In genomic region chr16:67658849-67659674, GRCh38 we compare ENCODE assay signal across 9 cellular contexts. TPM values are rescaled to one million over a fixed set of nuclear protein-coding genes. Genes with fewer than 3 reads are reported as not detected.
DNase-seq lines count a peak whose midpoint lies in the region; ATAC-seq, FAIRE-seq and TF ChIP-seq lines count a peak whose summit lies in the region.
"Had no signal": no experiment of that assay in that cellular context is flagged by ENCODE, and none has a peak within 500 bp of the region (broad histone marks: within the 10 kb centered on the region; RNA-seq: fewer than 3 reads in every experiment).

No MANE protein-coding gene starts in this region.

- FAIRE-seq in GM19239 (lab: Jason Lieb, UNC) = no peak

- no peak for DNase-seq in AG09309 (ENCODE audit: low read depth)
- DNase-seq in Karpas-422 = no peak
- no peak for DNase-seq in central memory CD8-positive, alpha-beta T cell (ENCODE audit: low spot score in 2 of 2)
- DNase-seq in naive thymus-derived CD4-positive, alpha-beta T cell = no peak
- no peak for DNase-seq in stimulated activated CD4-positive, alpha-beta T cell treated with anti-CD3 and anti-CD28 coated beads, Interleukin-2, amount 100 ng/mL, for 48 hours
- DNase-seq in T1000 (lab: John Stamatoyannopoulos, UW) = no peak
- DNase-seq in central memory CD4-positive, alpha-beta T cell = no peak
- DNase-seq in GM19239 (ENCODE audit: insufficient read length, low spot score) = no peak
- DNase-seq: NCI-H526 treated with DMSO at 0.1 percent for 48 hours had no signal

- peak overlapping the region; percentile 91 for H3K27ac Mint-ChIP-seq in central memory CD8-positive, alpha-beta T cell (ENCODE audit: low read depth)
- peak overlapping the region; percentile 38 to 98 (median 78) for H3K27ac Mint-ChIP-seq in naive thymus-derived CD4-positive, alpha-beta T cell

- peak overlapping the region; percentile 99 for H3K4me2 ChIP-seq in Karpas-422 (ENCODE audit: low read depth, low read length, poor library complexity, severe bottlenecking)

- no peak overlapping the region for H2AFZ ChIP-seq in Karpas-422 (ENCODE audit: low read length)

- TF ChIP-seq CTCF in AG09309 (IDR thresholded peaks at IDR 0.05; ENCODE audit: control insufficient read depth, insufficient read depth, low read depth, low read length, missing control alignments) = no peak

- peaks cover 19% of the 10 kb centered on the region for H3K4me1 ChIP-seq in Karpas-422 (ENCODE audit: low read length)
- peaks cover 11 to 17% of the 10 kb centered on the region in 2 donors for H3K4me1 ChIP-seq in naive thymus-derived CD4-positive, alpha-beta T cell (ENCODE audit: control insufficient read depth in 2 of 2, insufficient read depth in 2 of 2, low read length in 2 of 2)

- H3K9me2 ChIP-seq in Karpas-422 (replicated peaks; ENCODE audit: insufficient read depth, low read length) = no peaks in the 10 kb centered on the region

- no peaks in the 10 kb centered on the region for H3K36me3 ChIP-seq in Karpas-422 (ENCODE audit: insufficient read depth, low read length)
- H3K36me3 ChIP-seq in naive thymus-derived CD4-positive, alpha-beta T cell (ENCODE audit: control insufficient read depth in 2 of 3, insufficient read depth in 3 of 3, low read length in 3 of 3) = peaks cover 0 to 52% (median 4%) of the 10 kb centered on the region in 3 experiments

- H4K20me1 ChIP-seq in Karpas-422 (ENCODE audit: insufficient read depth, low read depth, low read length) = peaks cover 5% of the 10 kb centered on the region; the same call in 1 of the 2 replicates

- H3K4me3 Mint-ChIP-seq in central memory CD8-positive, alpha-beta T cell = peak overlapping the region; percentile 91
- H3K4me3 Mint-ChIP-seq in naive thymus-derived CD4-positive, alpha-beta T cell = peak overlapping the region; percentile 90 to 97 (median 94)

- POLR2A ChIA-PET in naive thymus-derived CD4-positive, alpha-beta T cell (lab: Charles Lee) = interaction anchor here (0.8 to 6.6 kb wide), 11 partner anchors 9 to 178 kb away, joined by 3 to 84 read pairs (median 4); partner anchors contain the start of genes ATP6V0D1, CARMIL2 and CTCF

- peak overlapping the region; percentile 87 for H3K4me3 ChIP-seq in AG09309 (ENCODE audit: control insufficient read depth, low read depth, low read length)
- peak overlapping the region; percentile 80 for H3K4me3 ChIP-seq in Karpas-422 (ENCODE audit: low read length)
- peak overlapping the region; percentile 99 for H3K4me3 ChIP-seq in naive thymus-derived CD4-positive, alpha-beta T cell (ENCODE audit: low read length)

- H3K27me3 Mint-ChIP-seq in central memory CD8-positive, alpha-beta T cell = no peaks in the 10 kb centered on the region
- H3K27me3 Mint-ChIP-seq in naive thymus-derived CD4-positive, alpha-beta T cell = no peaks in the 10 kb centered on the region

- peaks cover 27% of the 10 kb centered on the region for H3K4me1 Mint-ChIP-seq in central memory CD8-positive, alpha-beta T cell
- H3K4me1 Mint-ChIP-seq in naive thymus-derived CD4-positive, alpha-beta T cell = peaks cover 13 to 29% (median 17%) of the 10 kb centered on the region in 7 donors

- CTCF ChIA-PET in naive thymus-derived CD4-positive, alpha-beta T cell (lab: Charles Lee) = interaction anchor here (0.6 to 3.1 kb wide), 7 partner anchors 9 to 156 kb away, joined by 3 to 19 read pairs (median 3); no protein-coding TSS in a partner anchor

- peak overlapping the region; percentile 76; the same call in 1 of the 2 replicates for H3K27ac ChIP-seq in Karpas-422 (ENCODE audit: low read length)
- H3K27ac ChIP-seq in naive thymus-derived CD4-positive, alpha-beta T cell (ENCODE audit: low read depth, low read length) = peak overlapping the region; percentile 97

- no peaks in the 10 kb centered on the region for H3K9me3 Mint-ChIP-seq in central memory CD8-positive, alpha-beta T cell
- peaks cover 0 to 3% (median 0%) of the 10 kb centered on the region in 11 donors for H3K9me3 Mint-ChIP-seq in naive thymus-derived CD4-positive, alpha-beta T cell

- H3K36me3 Mint-ChIP-seq in central memory CD8-positive, alpha-beta T cell (ENCODE audit: insufficient read depth) = peaks cover 24% of the 10 kb centered on the region
- H3K36me3 Mint-ChIP-seq in naive thymus-derived CD4-positive, alpha-beta T cell = peaks cover 0 to 9% (median 6%) of the 10 kb centered on the region in 5 donors

- H3K27me3 ChIP-seq in Karpas-422 (ENCODE audit: low read length) = no peaks in the 10 kb centered on the region
- no peaks in the 10 kb centered on the region for H3K27me3 ChIP-seq in naive thymus-derived CD4-positive, alpha-beta T cell (ENCODE audit: control insufficient read depth in 2 of 2, insufficient read depth in 2 of 2, low read length in 2 of 2)

- H3K9me3 ChIP-seq in Karpas-422 (ENCODE audit: low read length) = no peaks in the 10 kb centered on the region
- no peaks in the 10 kb centered on the region for H3K9me3 ChIP-seq in naive thymus-derived CD4-positive, alpha-beta T cell (ENCODE audit: control insufficient read depth in 2 of 3, low read length in 3 of 3)

- peak overlapping the region; percentile 96 for H3K9ac ChIP-seq in Karpas-422 (ENCODE audit: low read length)

- intact Hi-C loops in naive thymus-derived CD4-positive, alpha-beta T cell (cut with micrococcal nuclease) = no loop called here

- peaks cover 18% of the 10 kb centered on the region for H3K79me2 ChIP-seq in Karpas-422 (ENCODE audit: low read length)

- ATAC-seq in central memory CD8-positive, alpha-beta T cell (replicated peaks; ENCODE audit: extremely low read depth, poor library complexity, severe bottlenecking) = no peak
- no peak for ATAC-seq in naive thymus-derived CD4-positive, alpha-beta T cell

RNA-seq across cellular contexts. Expression of gene ACD, which starts 1.0 kb away (rescaled TPM):
- total RNA-seq in Karpas-422 (2014; rRNA removed; shearing (Covaris generic); ENCODE audit: low replicate concordance) = 19.1 and 50.4 TPM in 2 replicates
- total RNA-seq in naive thymus-derived CD4-positive, alpha-beta T cell = 10 to 100 TPM; 29.3 to 44.1 (median 34.4) TPM
- 10 to 100 TPM; 25.4 to 33.2 TPM for polyA plus RNA-seq in naive thymus-derived CD4-positive, alpha-beta T cell

RNA-seq across cellular contexts. Expression of gene PARD6A, which starts 1.7 kb away (rescaled TPM):
- total RNA-seq in Karpas-422 (2014; rRNA removed; shearing (Covaris generic); ENCODE audit: low replicate concordance) = 13.6 and 16.3 TPM in 2 replicates
- total RNA-seq in naive thymus-derived CD4-positive, alpha-beta T cell = 10 to 100 TPM in 1 of 5 experiments, 1 to 10 TPM in 4; 4.5 to 11.2 (median 4.7) TPM
- 10 to 100 TPM in 1 of 2 donors, 1 to 10 TPM in 1; 9.3 to 15.1 TPM for polyA plus RNA-seq in naive thymus-derived CD4-positive, alpha-beta T cell

RNA-seq across cellular contexts. Expression of gene ENKD1, which starts 7.5 kb away (rescaled TPM):
- total RNA-seq in Karpas-422 (2014; rRNA removed; shearing (Covaris generic); ENCODE audit: low replicate concordance) = 8.4 and 26.8 TPM in 2 replicates
- 1 to 10 TPM; 4.9 to 8.3 (median 7.8) TPM for total RNA-seq in naive thymus-derived CD4-positive, alpha-beta T cell
- 1 to 10 TPM; 1.1 to 2.5 TPM for polyA plus RNA-seq in naive thymus-derived CD4-positive, alpha-beta T cell

RNA-seq across cellular contexts. Expression of gene C16orf86, which starts 7.6 kb away (rescaled TPM):
- total RNA-seq in Karpas-422 (2014; rRNA removed; shearing (Covaris generic); ENCODE audit: low replicate concordance) = 13.8 and 18.4 TPM in 2 replicates
- total RNA-seq in naive thymus-derived CD4-positive, alpha-beta T cell = 1 to 10 TPM; 4.3 to 6.4 (median 4.7) TPM
- polyA plus RNA-seq in naive thymus-derived CD4-positive, alpha-beta T cell = 1 to 10 TPM; 3.5 to 5.7 TPM

RNA-seq across cellular contexts. Expression of gene CARMIL2, which starts 14.1 kb away (rescaled TPM):
- total RNA-seq in Karpas-422 (2014; rRNA removed; shearing (Covaris generic); ENCODE audit: low replicate concordance) = 18.6 and 60.6 TPM in 2 replicates
- 100 to 1,000 TPM; 140 to 245 (median 215) TPM for total RNA-seq in naive thymus-derived CD4-positive, alpha-beta T cell
- 10 to 100 TPM; 12.7 to 28.7 TPM for polyA plus RNA-seq in naive thymus-derived CD4-positive, alpha-beta T cell
